Comparison of ENCODE assay signal across 9 cellular contexts in genomic region chrX:22081475-22082092, GRCh38. TPM values are rescaled to one million over a fixed set of nuclear protein-coding genes. Genes with fewer than 3 reads are reported as not detected.
A peak's percentile ranks its signal among the peaks of the same experiment; 100 is the strongest.
DNase-seq lines count a peak whose midpoint lies in the region; ATAC-seq lines count a peak whose summit lies in the region.
"Had no signal": no experiment of that assay in that cellular context is flagged by ENCODE, and none has a peak within 500 bp of the region (broad histone marks: within the 10 kb centered on the region; RNA-seq: fewer than 3 reads in every experiment).

No MANE protein-coding gene starts in this region.

- H3K27me3 Mint-ChIP-seq in naive B cell: no peaks in the 10 kb centered on the region
- H3K27me3 Mint-ChIP-seq: stimulated activated naive CD8-positive, alpha-beta T cell treated with anti-CD3 and anti-CD28 coated beads, Interleukin-15, Interleukin-2, amounts not matched to agents 100 ng/mL and 50 ng/mL, for 24 hours had no signal

- ATAC-seq in GM19452 (IDR thresholded peaks at IDR 0.05; ENCODE audit: unreplicated experiment): peak; percentile 55
- ATAC-seq in naive B cell (ENCODE audit: low read depth in 2 of 2): peak; percentile 55 to 66
- no peak for ATAC-seq in GM21528 (IDR thresholded peaks at IDR 0.05; ENCODE audit: low FRiP score, unreplicated experiment)

- peak overlapping the region in 3 of 6 donors; percentile 16 to 82 (median 57) for H3K27ac Mint-ChIP-seq in naive B cell
- H3K27ac Mint-ChIP-seq: stimulated activated naive CD8-positive, alpha-beta T cell treated with anti-CD3 and anti-CD28 coated beads, Interleukin-15, Interleukin-2, amounts not matched to agents 100 ng/mL and 50 ng/mL, for 24 hours had no signal

- H3K36me3 Mint-ChIP-seq in naive B cell: no peaks in the 10 kb centered on the region

- peak; percentile 61 for DNase-seq in COLO668 (lab: John Stamatoyannopoulos, UW; ENCODE audit: unreplicated experiment)
- DNase-seq in M059J (ENCODE audit: low read depth): peak; percentile 48
- DNase-seq in activated CD4-positive, CD25-positive, alpha-beta regulatory T cell (lab: John Stamatoyannopoulos, UW): peak in 3 of 4 experiments; percentile 0 to 3 (median 0)
- DNase-seq in effector CD8-positive, alpha-beta T cell (lab: John Stamatoyannopoulos, UW): peak; percentile 12
- DNase-seq in naive B cell: peak; percentile 25
- DNase-seq in ureter (ENCODE audit: low spot score): peak; percentile 55

- no peaks in the 10 kb centered on the region for H3K9me3 Mint-ChIP-seq in naive B cell
- H3K9me3 Mint-ChIP-seq: stimulated activated naive CD8-positive, alpha-beta T cell treated with anti-CD3 and anti-CD28 coated beads, Interleukin-15, Interleukin-2, amounts not matched to agents 100 ng/mL and 50 ng/mL, for 24 hours had no signal

- peaks cover 4 to 8% (median 5%) of the 10 kb centered on the region in 3 donors for H3K4me1 Mint-ChIP-seq in naive B cell

- peak overlapping the region in 1 of 8 donors; percentile 57 for H3K4me3 Mint-ChIP-seq in naive B cell
- H3K4me3 Mint-ChIP-seq: stimulated activated naive CD8-positive, alpha-beta T cell treated with anti-CD3 and anti-CD28 coated beads, Interleukin-15, Interleukin-2, amounts not matched to agents 100 ng/mL and 50 ng/mL, for 24 hours had no signal

RNA-seq across cellular contexts. Expression of gene PHEX, which starts 49.5 kb away (rescaled TPM):
- total RNA-seq in M059J (2014; rRNA removed; shearing (Covaris generic)): 0.12 and 0.37 TPM in 2 replicates
- polyA plus RNA-seq in naive B cell (ENCODE audit: low read depth in 6 of 6): under 1 TPM in 4 of 6 donors, not detected in 2; 0.06 to 0.55 (median 0.18) TPM
- 0.26 TPM for total RNA-seq in ureter

Comparison
In these comparisons a context has a peak if more than half of its experiments do, and no peak if none do; other contexts are left out.
1. DNase-seq: peak in every context shown above with its lines; median percentile 61 in COLO668; 55 in ureter; 48 in M059J; 25 in naive B cell; 12 in effector CD8-positive, alpha-beta T cell; 0 in activated CD4-positive, CD25-positive, alpha-beta regulatory T cell.